In genomic region chr3:134249442-134249841, GRCh38 we compare ENCODE assay signal across 8 cellular contexts. TPM values are rescaled to one million over a fixed set of nuclear protein-coding genes. Genes with fewer than 3 reads are reported as not detected.
DNase-seq lines count a peak whose midpoint lies in the region; ATAC-seq and TF ChIP-seq lines count a peak whose summit lies in the region.

No MANE protein-coding gene starts in this region.

- no peak overlapping the region for H4K5ac ChIP-seq in mesendoderm (ENCODE audit: low read length)

- peaks cover 75% of the 10 kb centered on the region for H3K4me1 ChIP-seq in left ventricle myocardium inferior
- H3K4me1 ChIP-seq in mesendoderm (ENCODE audit: control insufficient read depth, low read depth, low read length), result peaks cover 23% of the 10 kb centered on the region
- peaks cover 4 to 5% of the 10 kb centered on the region in 2 donors for H3K4me1 ChIP-seq in aorta (ENCODE audit: control insufficient read depth in 1 of 2, insufficient read depth in 2 of 2, low read length in 2 of 2)

- H3K27me3 ChIP-seq in left ventricle myocardium inferior (ENCODE audit: low read depth) (no peaks in the 10 kb centered on the region), mesendoderm (ENCODE audit: insufficient read depth, low read length, poor library complexity) (no peaks in the 10 kb centered on the region), aorta (ENCODE audit: control insufficient read depth in 1 of 2, insufficient read depth in 2 of 2, low read length in 1 of 2) (no peaks in the 10 kb centered on the region)

- no peak overlapping the region for H3K4ac ChIP-seq in mesendoderm (ENCODE audit: low read depth, low read length)

- H3K36me3 ChIP-seq in left ventricle myocardium inferior (no peaks in the 10 kb centered on the region), mesendoderm (ENCODE audit: control insufficient read depth, insufficient read depth, low read length) (no peaks in the 10 kb centered on the region), aorta (ENCODE audit: control insufficient read depth in 1 of 2, insufficient read depth in 2 of 2, low read length in 1 of 2) (no peaks in the 10 kb centered on the region)

- H2BK120ac ChIP-seq in mesendoderm (ENCODE audit: low read depth, low read length), result no peak overlapping the region

- peaks cover 0 to 9% (median 6%) of the 10 kb centered on the region in 5 experiments for H3K9me3 Mint-ChIP-seq in brain

- peaks cover 69% of the 10 kb centered on the region for H3K4me1 Mint-ChIP-seq in brain

- no CpG with 5 or more reads among the region's 4 CpGs for WGBS in mesendoderm (ENCODE audit: extremely low coverage, insufficient coverage, low lambda C conversion rate)
- WGBS in aorta, 2 donors, result 4 to 6% methylated on average over 4 of the region's 4 CpGs

- H3K4me3 Mint-ChIP-seq in brain, result peak overlapping the region; percentile 89 to 98 (median 91)

- DNase-seq in left ventricle myocardium inferior (no peak), left ventricle myocardium superior (no peak), mesendoderm (no peak), aorta (no peak)
- DNase-seq in stimulated activated CD4-positive, alpha-beta T cell treated with anti-CD3 and anti-CD28 coated beads, Interleukin-12 subunit alpha, Interleukin-12 subunit beta, amount 100 ng/mL, for 4 hours, result no peak

- TF ChIP-seq CTCF in left ventricle myocardium inferior (IDR thresholded peaks at IDR 0.05; ENCODE audit: borderline replicate concordance) (no peak), brain (conservative IDR thresholded peaks at IDR 0.05) (no peak)

- H3K36me3 Mint-ChIP-seq in brain, result peaks cover 27% of the 10 kb centered on the region

- intact Hi-C loops in left ventricle myocardium inferior (cut with micrococcal nuclease) (no loop called here), left ventricle myocardium superior (cut with micrococcal nuclease) (no loop called here), aorta (cut with DNase I) (loop anchor here in 1 of 2 donors (10.0 kb wide), 1 partner anchor 125 kb away; the partner anchor contains the start of gene AMOTL2)

- H3K4me3 ChIP-seq in left ventricle myocardium inferior (peak overlapping the region; percentile 84), mesendoderm (ENCODE audit: low read length) (peak overlapping the region; percentile 68), aorta (ENCODE audit: low read length in 2 of 2) (peak overlapping the region; percentile 78 to 96)

- H3K9me3 ChIP-seq in left ventricle myocardium inferior (replicated peaks), result no peaks in the 10 kb centered on the region
- H3K9me3 ChIP-seq in aorta (ENCODE audit: control insufficient read depth, low read length), result no peaks in the 10 kb centered on the region

- H3K4me2 ChIP-seq in mesendoderm (ENCODE audit: low read length), result peak overlapping the region; percentile 69

- no peak overlapping the region for H3K23ac ChIP-seq in mesendoderm (ENCODE audit: low read length)

- no peak overlapping the region for H2BK5ac ChIP-seq in mesendoderm (ENCODE audit: low read length)

- no peak overlapping the region for H2BK15ac ChIP-seq in mesendoderm (replicated peaks; ENCODE audit: low read depth)

- ATAC-seq in left ventricle myocardium superior (no peak), aorta (ENCODE audit: low FRiP score) (no peak), HG03139 (IDR thresholded peaks at IDR 0.05; ENCODE audit: unreplicated experiment) (no peak), HG02852 (IDR thresholded peaks at IDR 0.05; ENCODE audit: unreplicated experiment) (no peak)

- peaks cover 13% of the 10 kb centered on the region for H3K79me1 ChIP-seq in mesendoderm (ENCODE audit: low read length)

- peaks cover 14% of the 10 kb centered on the region for H3K27me3 Mint-ChIP-seq in brain

- peak overlapping the region; percentile 98 for H3K18ac ChIP-seq in mesendoderm (ENCODE audit: low read length)

- H3K56ac ChIP-seq in mesendoderm (ENCODE audit: low read length), result peak overlapping the region; percentile 87

- peak overlapping the region; percentile 83 for H3K9ac ChIP-seq in mesendoderm (ENCODE audit: low read length)

- H3K27ac Mint-ChIP-seq in brain, result peak overlapping the region; percentile 85 to 99 (median 93)

- peaks cover 51% of the 10 kb centered on the region for H3K79me2 ChIP-seq in mesendoderm (ENCODE audit: control insufficient read depth, insufficient read depth, low read length)

- no peak overlapping the region for H4K8ac ChIP-seq in mesendoderm (ENCODE audit: low read depth, low read length)

- H2AK5ac ChIP-seq in mesendoderm (ENCODE audit: low read length), result no peak overlapping the region

- H3K27ac ChIP-seq in left ventricle myocardium inferior (replicated peaks) (peak overlapping the region; percentile 97), mesendoderm (ENCODE audit: low read depth, low read length) (peak overlapping the region; percentile 34), aorta (ENCODE audit: low read depth in 1 of 2, low read length in 2 of 2) (no peak overlapping the region)

RNA-seq across cellular contexts. Expression of gene RYK, which starts 1.2 kb away (rescaled TPM):
- total RNA-seq in left ventricle myocardium inferior, result 32.3 TPM
- 37.5 TPM for total RNA-seq in left ventricle myocardium superior
- polyA plus RNA-seq in brain (ENCODE audit: insufficient read depth, low read depth, low replicate concordance), result 19.7 TPM
- polyA plus RNA-seq in mesendoderm (2013, experiment 1 of 2), result 87.5 TPM
- 87.1 TPM for polyA plus RNA-seq in mesendoderm (2013, experiment 2 of 2)
- 10 to 100 TPM; 71.8 to 73.5 TPM for total RNA-seq in aorta
- polyA plus RNA-seq in aorta, result 10 to 100 TPM; 35.9 to 48.9 TPM

Comparison
In these comparisons a context has a peak if more than half of its experiments do, and no peak if none do; other contexts are left out.
1. H3K27ac ChIP-seq: peak in left ventricle myocardium inferior (single experiment) and mesendoderm (single experiment); none in aorta (0 of 2).
2. Peak in every context shown above with its lines, with median percentiles within 50 percentile points of each other: H3K4me3 ChIP-seq.